In genomic region chr11:134036484-134037092, GRCh38 we compare ENCODE assay signal across 8 cellular contexts. TPM values are rescaled to one million over a fixed set of nuclear protein-coding genes. Genes with fewer than 3 reads are reported as not detected.
A peak's percentile ranks its signal among the peaks of the same experiment; 100 is the strongest.
DNase-seq lines count a peak whose midpoint lies in the region; ATAC-seq and TF ChIP-seq lines count a peak whose summit lies in the region.

No MANE protein-coding gene starts in this region.

- no peaks in the 10 kb centered on the region for H3K36me3 Mint-ChIP-seq in immature natural killer cell

- intact Hi-C loops in stomach (cut with DNase I; ENCODE audit: low total_unique reads): no loop called here

- no peak for TF ChIP-seq CTCF in stomach (IDR thresholded peaks at IDR 0.05)

- no peaks in the 10 kb centered on the region for H3K36me3 ChIP-seq in HUES6 (ENCODE audit: control insufficient read depth, insufficient read depth, low read length)
- no peaks in the 10 kb centered on the region for H3K36me3 ChIP-seq in adipocyte (ENCODE audit: control insufficient read depth, insufficient read depth, low read length, severe bottlenecking)
- H3K36me3 ChIP-seq in stomach: no peaks in the 10 kb centered on the region

- no peak for ATAC-seq in HG02885 (IDR thresholded peaks at IDR 0.05; ENCODE audit: poor library complexity, unreplicated experiment)
- ATAC-seq in GM21526 (IDR thresholded peaks at IDR 0.05; ENCODE audit: low FRiP score, unreplicated experiment): no peak

- DNase-seq in adipocyte (ENCODE audit: low read depth) (peak; percentile 42), immature natural killer cell (peak in 2 of 3 donors; percentile 14 to 56), stomach (no peak), 8988T (no peak), NAMALWA (ENCODE audit: low spot score) (no peak)

- peak overlapping the region; percentile 60 to 96 (median 89) for H3K27ac Mint-ChIP-seq in immature natural killer cell

- TF ChIP-seq EP300 in stomach (IDR thresholded peaks at IDR 0.05): no peak

- H3K9me3 Mint-ChIP-seq in immature natural killer cell: no peaks in the 10 kb centered on the region

- 5 to 10% (median 5%) methylated on average over 29 to 37 of the region's 37 CpGs for WGBS in stomach, 5 donors

- H3K27me3 ChIP-seq in HUES6 (ENCODE audit: control insufficient read depth, insufficient read depth, low read length) (peaks cover 16% of the 10 kb centered on the region), adipocyte (replicated peaks; ENCODE audit: control insufficient read depth, insufficient read depth, low read length) (peaks cover 10% of the 10 kb centered on the region), stomach (no peaks in the 10 kb centered on the region)

- H3K9ac ChIP-seq in HUES6 (ENCODE audit: low read length): peak overlapping the region; percentile 60
- H3K9ac ChIP-seq in adipocyte (ENCODE audit: low read length): peak overlapping the region; percentile 77

- H3K27ac ChIP-seq in HUES6 (ENCODE audit: low read depth, low read length) (peak overlapping the region; percentile 75; the same call in 1 of the 2 replicates), stomach (peak overlapping the region; percentile 86 to 96 (median 88))

- peaks cover 47 to 53% of the 10 kb centered on the region in 2 donors for H3K4me1 Mint-ChIP-seq in immature natural killer cell

- H3K4me1 ChIP-seq in HUES6 (ENCODE audit: control insufficient read depth, insufficient read depth, low read length) (peaks cover 49% of the 10 kb centered on the region), adipocyte (ENCODE audit: control insufficient read depth, insufficient read depth, low read length) (peaks cover 23% of the 10 kb centered on the region), stomach (peaks cover 48 to 91% (median 78%) of the 10 kb centered on the region in 4 donors)

- H3K9me3 ChIP-seq in HUES6 (ENCODE audit: control insufficient read depth, insufficient read depth, low read depth, low read length) (no peaks in the 10 kb centered on the region), adipocyte (ENCODE audit: control insufficient read depth, low read length) (no peaks in the 10 kb centered on the region), stomach (no peaks in the 10 kb centered on the region)

- peak overlapping the region; percentile 82 for H3K4me3 ChIP-seq in HUES6 (ENCODE audit: low read depth, low read length)
- H3K4me3 ChIP-seq in adipocyte (ENCODE audit: low read length): peak overlapping the region; percentile 87
- H3K4me3 ChIP-seq in stomach: peak overlapping the region; percentile 55 to 67 (median 62)

- H3K27me3 Mint-ChIP-seq in immature natural killer cell (ENCODE audit: low read depth in 3 of 3): peaks cover 3 to 7% (median 6%) of the 10 kb centered on the region in 3 donors

- peak overlapping the region; percentile 94 to 97 (median 95) for H3K4me3 Mint-ChIP-seq in immature natural killer cell

- TF ChIP-seq POLR2A in stomach (IDR thresholded peaks at IDR 0.05): no peak

RNA-seq across cellular contexts. Expression of gene JAM3, which starts 32.3 kb away (rescaled TPM):
- polyA plus RNA-seq in immature natural killer cell: 1 to 10 TPM in 2 of 3 donors, not detected in 1; 1.6 to 1.9 TPM
- total RNA-seq in stomach: 10 to 100 TPM; 18.5 to 83.4 (median 44.2) TPM
- polyA plus RNA-seq in stomach: 10 to 100 TPM in 1 of 3 donors, 1 to 10 TPM in 2; 4.0 to 10.8 (median 5.7) TPM

Comparison
In these comparisons a context has a peak if more than half of its experiments do, and no peak if none do; other contexts are left out.
1. DNase-seq: peak in adipocyte (single experiment) and immature natural killer cell (2 of 3); none in stomach (single experiment), 8988T (single experiment) and NAMALWA (single experiment).
2. Peak in every context shown above with its lines, with median percentiles within 50 percentile points of each other: H3K4me3 ChIP-seq.